23 cellular contexts compared by ENCODE assay signal in the genomic region with DNA sequence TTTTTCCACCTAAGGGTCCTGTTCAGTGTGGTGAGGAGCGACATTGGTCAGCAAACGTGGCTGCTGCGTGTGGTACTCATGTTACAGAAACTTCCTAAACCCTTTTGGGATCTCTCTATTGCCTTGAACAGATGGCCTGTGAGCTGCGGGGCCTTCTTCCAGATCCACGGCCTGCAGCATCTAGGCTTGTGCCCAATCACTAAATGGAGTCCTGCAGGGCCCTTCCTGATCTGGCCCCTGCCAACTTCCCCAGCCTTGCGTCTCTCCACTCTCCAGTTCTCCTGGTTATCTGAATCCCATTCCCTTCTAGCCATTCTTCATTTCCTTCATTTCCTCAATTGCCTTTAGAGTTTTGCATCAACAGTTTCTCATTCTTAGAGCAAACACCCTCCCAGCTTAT.
DNase-seq lines count a peak whose midpoint lies in the region; ATAC-seq and TF ChIP-seq lines count a peak whose summit lies in the region.
"Had no signal": no experiment of that assay in that cellular context is flagged by ENCODE, and none has a peak within 500 bp of the region (broad histone marks: within the 10 kb centered on the region; RNA-seq: fewer than 3 reads in every experiment).

No MANE protein-coding gene starts in this region.

- H3K4me3 ChIP-seq in left ventricle myocardium inferior, result no peak overlapping the region
- no peak overlapping the region for H3K4me3 ChIP-seq in osteoblast (ENCODE audit: insufficient read depth, low read length)
- H3K4me3 ChIP-seq in OCI-LY7 (ENCODE audit: low read depth, low read length, poor library complexity, severe bottlenecking), result no peak overlapping the region
- no peak overlapping the region for H3K4me3 ChIP-seq in spleen
- H3K4me3 ChIP-seq: HAP-1, K562, lower lobe of right lung, neural progenitor cell, prostate gland, skin epidermis had no signal

- H3K79me2 ChIP-seq in osteoblast (ENCODE audit: insufficient read depth, low read length), result peaks cover 12% of the 10 kb centered on the region
- H3K79me2 ChIP-seq in OCI-LY7 (ENCODE audit: insufficient read depth, low read depth, low read length), result no peaks in the 10 kb centered on the region

- H3K27me3 ChIP-seq in left ventricle myocardium inferior (ENCODE audit: low read depth) (no peaks in the 10 kb centered on the region), osteoblast (ENCODE audit: insufficient read depth, low read length) (no peaks in the 10 kb centered on the region), spleen (replicated peaks in 1 of 7) (no peaks in the 10 kb centered on the region)
- H3K27me3 ChIP-seq: neural progenitor cell had no signal

- H2AFZ ChIP-seq in osteoblast (ENCODE audit: low read length), result no peak overlapping the region
- H2AFZ ChIP-seq in OCI-LY7 (ENCODE audit: low read length), result no peak overlapping the region
- H2AFZ ChIP-seq: neural progenitor cell had no signal

- H3K36me3 ChIP-seq in left ventricle myocardium inferior (peaks cover 3% of the 10 kb centered on the region), osteoblast (ENCODE audit: insufficient read depth, low read length) (no peaks in the 10 kb centered on the region), OCI-LY7 (ENCODE audit: insufficient read depth, low read length) (no peaks in the 10 kb centered on the region), spleen (no peaks in the 10 kb centered on the region)
- H3K36me3 ChIP-seq: HAP-1, lower lobe of right lung, neural progenitor cell, prostate gland had no signal

- no peak for TF ChIP-seq POLR2A in spleen (IDR thresholded peaks at IDR 0.05)

- CTCF ChIA-PET in OCI-LY7 (lab: Charles Lee; ENCODE audit: unreplicated experiment), result no interaction called here

- peaks cover 37% of the 10 kb centered on the region for H3K4me1 Mint-ChIP-seq in brain

- no peak overlapping the region for H3K4me3 Mint-ChIP-seq in brain
- H3K4me3 Mint-ChIP-seq: activated naive CD4-positive, alpha-beta T cell treated with anti-CD3 and anti-CD28 coated beads for 36 hours; activated T-cell treated with anti-CD3 and anti-CD28 coated beads, Interleukin-2, amount 50 U/mL, for 4 hours; neural progenitor cell; stimulated activated naive B cell treated with anti-CD40 and anti-IgM and Interleukin-4, amounts not matched to agents 10 μg/mL and 1 μg/mL and 100 μg/mL, for 72 hours had no signal

- DNase-seq in left ventricle myocardium inferior (no peak), left ventricle myocardium superior (no peak), osteoblast (ENCODE audit: insufficient read length, low spot score, missing footprints) (no peak), OCI-LY7 (ENCODE audit: low spot score) (no peak), spleen (no peak)
- DNase-seq: activated CD8-positive, alpha-beta memory T cell treated with anti-CD3 and anti-CD28 coated beads for 24 hours; activated naive CD4-positive, alpha-beta T cell treated with anti-CD3 and anti-CD28 coated beads for 36 hours; activated T-cell treated with anti-CD3 and anti-CD28 coated beads, Interleukin-2, amount 50 U/mL, for 4 hours; lower lobe of right lung; NCI-H1436 treated with DMSO at 0.1 percent for 48 hours; NCI-H2171; NCI-H748 treated with DMSO at 0.1 percent for 48 hours; stimulated activated naive B cell treated with anti-CD40 and anti-IgM and Interleukin-4, amounts not matched to agents 10 μg/mL and 1 μg/mL and 100 μg/mL, for 72 hours had no signal

- H3K27ac ChIP-seq in left ventricle myocardium inferior (replicated peaks), result peak overlapping the region; percentile 17
- peak overlapping the region; percentile 95 for H3K27ac ChIP-seq in osteoblast (ENCODE audit: low read depth, low read length)
- no peak overlapping the region for H3K27ac ChIP-seq in OCI-LY7 (ENCODE audit: low read depth, low read length, poor library complexity, severe bottlenecking)
- H3K27ac ChIP-seq in spleen, result no peak overlapping the region
- H3K27ac ChIP-seq: lower lobe of right lung, neural progenitor cell, prostate gland had no signal

- H3K27ac Mint-ChIP-seq in brain, result peak overlapping the region in 3 of 5 experiments; percentile 21 to 88 (median 78)
- H3K27ac Mint-ChIP-seq: activated naive CD4-positive, alpha-beta T cell treated with anti-CD3 and anti-CD28 coated beads for 36 hours; neural progenitor cell; stimulated activated naive B cell treated with anti-CD40 and anti-IgM and Interleukin-4, amounts not matched to agents 10 μg/mL and 1 μg/mL and 100 μg/mL, for 72 hours had no signal

- WGBS in spleen, 5 donors, result 90 to 97% (median 94%) methylated on average over 6 of the region's 6 CpGs

- no peaks in the 10 kb centered on the region for H3K9me2 ChIP-seq in OCI-LY7 (ENCODE audit: insufficient read depth, low read length)

- no TSS peak for BruUV-seq in OCI-LY7 (replicated peaks; lab: Mats Ljungman, UMichigan)

- H3K36me3 Mint-ChIP-seq in brain, result no peaks in the 10 kb centered on the region
- H3K36me3 Mint-ChIP-seq: neural progenitor cell; stimulated activated naive B cell treated with anti-CD40 and anti-IgM and Interleukin-4, amounts not matched to agents 10 μg/mL and 1 μg/mL and 100 μg/mL, for 72 hours had no signal

- H4K20me1 ChIP-seq in osteoblast (ENCODE audit: insufficient read depth, low read length) (no peaks in the 10 kb centered on the region), OCI-LY7 (ENCODE audit: insufficient read depth, low read length) (no peaks in the 10 kb centered on the region)

- ATAC-seq in left ventricle myocardium superior (no peak), HG03196 (IDR thresholded peaks at IDR 0.05; ENCODE audit: unreplicated experiment) (no peak), GM21360 (IDR thresholded peaks at IDR 0.05; ENCODE audit: unreplicated experiment) (no peak)
- ATAC-seq: activated CD4-positive, CD25-positive, alpha-beta regulatory T cell treated with anti-CD3 and anti-CD28 coated beads, Interleukin-2, amount 50 U/mL, for 24 hours; activated T-cell treated with anti-CD3 and anti-CD28 coated beads, Interleukin-2, amount 50 U/mL, for 4 hours; K562; lower lobe of right lung; Right ventricle myocardium inferior; stimulated activated naive B cell treated with anti-CD40 and anti-IgM and Interleukin-4, amounts not matched to agents 10 μg/mL and 1 μg/mL and 100 μg/mL, for 72 hours had no signal

- intact Hi-C loops in left ventricle myocardium inferior (cut with micrococcal nuclease), result no loop called here
- intact Hi-C loops in left ventricle myocardium superior (cut with micrococcal nuclease), result no loop called here
- intact Hi-C loops in OCI-LY7 (cut with micrococcal nuclease; ENCODE audit: unreplicated experiment), result no loop called here
- intact Hi-C loops in spleen (cut with DNase I; ENCODE audit: low total_unique reads), result no loop called here

- peaks cover 7% of the 10 kb centered on the region for H3K4me1 ChIP-seq in left ventricle myocardium inferior
- peaks cover 43% of the 10 kb centered on the region for H3K4me1 ChIP-seq in osteoblast (ENCODE audit: insufficient read depth, low read length)
- H3K4me1 ChIP-seq in OCI-LY7 (ENCODE audit: insufficient read depth, low read length, poor library complexity, severe bottlenecking), result no peaks in the 10 kb centered on the region
- no peaks in the 10 kb centered on the region for H3K4me1 ChIP-seq in spleen
- H3K4me1 ChIP-seq: lower lobe of right lung, neural progenitor cell had no signal

- POLR2A ChIA-PET in OCI-LY7 (lab: Charles Lee), result no interaction called here

- H3K4me2 ChIP-seq in osteoblast (ENCODE audit: insufficient read depth, low read length) (no peak overlapping the region), OCI-LY7 (ENCODE audit: low read length) (no peak overlapping the region)
- H3K4me2 ChIP-seq: neural progenitor cell had no signal

- H3K27me3 Mint-ChIP-seq in brain, result no peaks in the 10 kb centered on the region
- H3K27me3 Mint-ChIP-seq: stimulated activated naive B cell treated with anti-CD40 and anti-IgM and Interleukin-4, amounts not matched to agents 10 μg/mL and 1 μg/mL and 100 μg/mL, for 72 hours had no signal

- H3K9me3 ChIP-seq in left ventricle myocardium inferior (replicated peaks) (no peaks in the 10 kb centered on the region), osteoblast (ENCODE audit: low read depth, low read length) (no peaks in the 10 kb centered on the region), OCI-LY7 (ENCODE audit: low read length) (no peaks in the 10 kb centered on the region), spleen (no peaks in the 10 kb centered on the region)
- H3K9me3 ChIP-seq: HAP-1, lower lobe of right lung, prostate gland had no signal

- H3K9me3 Mint-ChIP-seq in brain, result peaks cover 0 to 6% (median 0%) of the 10 kb centered on the region in 5 experiments
- H3K9me3 Mint-ChIP-seq: activated naive CD4-positive, alpha-beta T cell treated with anti-CD3 and anti-CD28 coated beads for 36 hours; activated T-cell treated with anti-CD3 and anti-CD28 coated beads, Interleukin-2, amount 50 U/mL, for 4 hours; neural progenitor cell; stimulated activated naive B cell treated with anti-CD40 and anti-IgM and Interleukin-4, amounts not matched to agents 10 μg/mL and 1 μg/mL and 100 μg/mL, for 72 hours had no signal

- TF ChIP-seq CTCF in left ventricle myocardium inferior (IDR thresholded peaks at IDR 0.05; ENCODE audit: borderline replicate concordance) (no peak), brain (conservative IDR thresholded peaks at IDR 0.05) (no peak), osteoblast (IDR thresholded peaks at IDR 0.05; ENCODE audit: extremely low read depth, low read depth, low read length) (no peak), OCI-LY7 (conservative IDR thresholded peaks at IDR 0.05; ENCODE audit: low read length) (no peak), spleen (IDR thresholded peaks at IDR 0.05 in 8 of 11, conservative IDR thresholded peaks at IDR 0.05 in 3 of 11) (no peak)

Comparison
In these comparisons a context has a peak if more than half of its experiments do, and no peak if none do; other contexts are left out.
1. H3K27ac ChIP-seq: peak in left ventricle myocardium inferior (single experiment) and osteoblast (single experiment); none in OCI-LY7 (single experiment) and spleen (0 of 8).